1 cellular context compared by ENCODE assay signal in the genomic region with DNA sequence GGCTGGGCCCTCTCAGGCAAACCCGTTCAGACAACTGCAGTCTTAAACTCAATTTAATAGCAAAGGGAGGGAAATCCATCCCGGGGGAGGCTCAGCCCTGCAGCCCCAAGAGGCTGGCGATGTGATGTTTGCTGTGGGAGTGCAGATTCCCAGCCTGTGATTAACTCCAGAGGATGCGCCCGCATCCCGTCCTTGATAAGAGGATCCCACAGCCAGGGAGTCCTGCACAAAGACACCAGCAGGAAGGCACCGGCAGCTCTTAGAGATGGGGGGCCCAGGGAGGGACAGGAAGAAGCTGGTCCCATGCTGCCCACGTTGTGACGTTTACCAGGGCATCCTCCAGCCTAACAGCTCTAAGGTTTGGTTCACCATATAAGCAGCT.
TF ChIP-seq lines count a peak whose summit lies in the region.

No MANE protein-coding gene starts in this region.

TF ChIP-seq in GM23338, 12 proteins besides CTCF, POLR2A, EP300 and RAD21 (continued from another document):
- TF ChIP-seq, protein P1, sequence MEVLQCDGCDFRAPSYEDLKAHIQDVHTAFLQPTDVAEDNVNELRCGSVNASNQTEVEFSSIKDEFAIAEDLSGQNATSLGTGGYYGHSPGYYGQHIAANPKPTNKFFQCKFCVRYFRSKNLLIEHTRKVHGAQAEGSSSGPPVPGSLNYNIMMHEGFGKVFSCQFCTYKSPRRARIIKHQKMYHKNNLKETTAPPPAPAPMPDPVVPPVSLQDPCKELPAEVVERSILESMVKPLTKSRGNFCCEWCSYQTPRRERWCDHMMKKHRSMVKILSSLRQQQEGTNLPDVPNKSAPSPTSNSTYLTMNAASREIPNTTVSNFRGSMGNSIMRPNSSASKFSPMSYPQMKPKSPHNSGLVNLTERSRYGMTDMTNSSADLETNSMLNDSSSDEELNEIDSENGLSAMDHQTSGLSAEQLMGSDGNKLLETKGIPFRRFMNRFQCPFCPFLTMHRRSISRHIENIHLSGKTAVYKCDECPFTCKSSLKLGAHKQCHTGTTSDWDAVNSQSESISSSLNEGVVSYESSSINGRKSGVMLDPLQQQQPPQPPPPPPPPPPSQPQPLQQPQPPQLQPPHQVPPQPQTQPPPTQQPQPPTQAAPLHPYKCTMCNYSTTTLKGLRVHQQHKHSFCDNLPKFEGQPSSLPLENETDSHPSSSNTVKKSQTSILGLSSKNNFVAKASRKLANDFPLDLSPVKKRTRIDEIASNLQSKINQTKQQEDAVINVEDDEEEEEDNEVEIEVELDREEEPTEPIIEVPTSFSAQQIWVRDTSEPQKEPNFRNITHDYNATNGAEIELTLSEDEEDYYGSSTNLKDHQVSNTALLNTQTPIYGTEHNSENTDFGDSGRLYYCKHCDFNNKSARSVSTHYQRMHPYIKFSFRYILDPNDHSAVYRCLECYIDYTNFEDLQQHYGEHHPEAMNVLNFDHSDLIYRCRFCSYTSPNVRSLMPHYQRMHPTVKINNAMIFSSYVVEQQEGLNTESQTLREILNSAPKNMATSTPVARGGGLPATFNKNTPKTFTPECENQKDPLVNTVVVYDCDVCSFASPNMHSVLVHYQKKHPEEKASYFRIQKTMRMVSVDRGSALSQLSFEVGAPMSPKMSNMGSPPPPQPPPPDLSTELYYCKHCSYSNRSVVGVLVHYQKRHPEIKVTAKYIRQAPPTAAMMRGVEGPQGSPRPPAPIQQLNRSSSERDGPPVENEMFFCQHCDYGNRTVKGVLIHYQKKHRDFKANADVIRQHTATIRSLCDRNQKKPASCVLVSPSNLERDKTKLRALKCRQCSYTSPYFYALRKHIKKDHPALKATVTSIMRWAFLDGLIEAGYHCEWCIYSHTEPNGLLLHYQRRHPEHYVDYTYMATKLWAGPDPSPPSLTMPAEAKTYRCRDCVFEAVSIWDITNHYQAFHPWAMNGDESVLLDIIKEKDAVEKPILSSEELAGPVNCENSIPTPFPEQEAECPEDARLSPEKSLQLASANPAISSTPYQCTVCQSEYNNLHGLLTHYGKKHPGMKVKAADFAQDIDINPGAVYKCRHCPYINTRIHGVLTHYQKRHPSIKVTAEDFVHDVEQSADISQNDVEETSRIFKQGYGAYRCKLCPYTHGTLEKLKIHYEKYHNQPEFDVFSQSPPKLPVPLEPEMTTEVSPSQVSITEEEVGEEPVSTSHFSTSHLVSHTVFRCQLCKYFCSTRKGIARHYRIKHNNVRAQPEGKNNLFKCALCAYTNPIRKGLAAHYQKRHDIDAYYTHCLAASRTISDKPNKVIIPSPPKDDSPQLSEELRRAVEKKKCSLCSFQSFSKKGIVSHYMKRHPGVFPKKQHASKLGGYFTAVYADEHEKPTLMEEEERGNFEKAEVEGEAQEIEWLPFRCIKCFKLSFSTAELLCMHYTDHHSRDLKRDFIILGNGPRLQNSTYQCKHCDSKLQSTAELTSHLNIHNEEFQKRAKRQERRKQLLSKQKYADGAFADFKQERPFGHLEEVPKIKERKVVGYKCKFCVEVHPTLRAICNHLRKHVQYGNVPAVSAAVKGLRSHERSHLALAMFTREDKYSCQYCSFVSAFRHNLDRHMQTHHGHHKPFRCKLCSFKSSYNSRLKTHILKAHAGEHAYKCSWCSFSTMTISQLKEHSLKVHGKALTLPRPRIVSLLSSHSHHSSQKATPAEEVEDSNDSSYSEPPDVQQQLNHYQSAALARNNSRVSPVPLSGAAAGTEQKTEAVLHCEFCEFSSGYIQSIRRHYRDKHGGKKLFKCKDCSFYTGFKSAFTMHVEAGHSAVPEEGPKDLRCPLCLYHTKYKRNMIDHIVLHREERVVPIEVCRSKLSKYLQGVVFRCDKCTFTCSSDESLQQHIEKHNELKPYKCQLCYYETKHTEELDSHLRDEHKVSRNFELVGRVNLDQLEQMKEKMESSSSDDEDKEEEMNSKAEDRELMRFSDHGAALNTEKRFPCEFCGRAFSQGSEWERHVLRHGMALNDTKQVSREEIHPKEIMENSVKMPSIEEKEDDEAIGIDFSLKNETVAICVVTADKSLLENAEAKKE (CRISPR knock-in tag; IDR thresholded peaks at IDR 0.05) = no peak
- TF ChIP-seq ZNF331 (CRISPR knock-in tag; IDR thresholded peaks at IDR 0.05; ENCODE audit: low read depth) = no peak
- TF ChIP-seq, protein P2, sequence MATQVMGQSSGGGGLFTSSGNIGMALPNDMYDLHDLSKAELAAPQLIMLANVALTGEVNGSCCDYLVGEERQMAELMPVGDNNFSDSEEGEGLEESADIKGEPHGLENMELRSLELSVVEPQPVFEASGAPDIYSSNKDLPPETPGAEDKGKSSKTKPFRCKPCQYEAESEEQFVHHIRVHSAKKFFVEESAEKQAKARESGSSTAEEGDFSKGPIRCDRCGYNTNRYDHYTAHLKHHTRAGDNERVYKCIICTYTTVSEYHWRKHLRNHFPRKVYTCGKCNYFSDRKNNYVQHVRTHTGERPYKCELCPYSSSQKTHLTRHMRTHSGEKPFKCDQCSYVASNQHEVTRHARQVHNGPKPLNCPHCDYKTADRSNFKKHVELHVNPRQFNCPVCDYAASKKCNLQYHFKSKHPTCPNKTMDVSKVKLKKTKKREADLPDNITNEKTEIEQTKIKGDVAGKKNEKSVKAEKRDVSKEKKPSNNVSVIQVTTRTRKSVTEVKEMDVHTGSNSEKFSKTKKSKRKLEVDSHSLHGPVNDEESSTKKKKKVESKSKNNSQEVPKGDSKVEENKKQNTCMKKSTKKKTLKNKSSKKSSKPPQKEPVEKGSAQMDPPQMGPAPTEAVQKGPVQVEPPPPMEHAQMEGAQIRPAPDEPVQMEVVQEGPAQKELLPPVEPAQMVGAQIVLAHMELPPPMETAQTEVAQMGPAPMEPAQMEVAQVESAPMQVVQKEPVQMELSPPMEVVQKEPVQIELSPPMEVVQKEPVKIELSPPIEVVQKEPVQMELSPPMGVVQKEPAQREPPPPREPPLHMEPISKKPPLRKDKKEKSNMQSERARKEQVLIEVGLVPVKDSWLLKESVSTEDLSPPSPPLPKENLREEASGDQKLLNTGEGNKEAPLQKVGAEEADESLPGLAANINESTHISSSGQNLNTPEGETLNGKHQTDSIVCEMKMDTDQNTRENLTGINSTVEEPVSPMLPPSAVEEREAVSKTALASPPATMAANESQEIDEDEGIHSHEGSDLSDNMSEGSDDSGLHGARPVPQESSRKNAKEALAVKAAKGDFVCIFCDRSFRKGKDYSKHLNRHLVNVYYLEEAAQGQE (IDR thresholded peaks at IDR 0.05; ENCODE audit: unreplicated experiment) = no peak
- TF ChIP-seq CREB1 (CRISPR knock-in tag; IDR thresholded peaks at IDR 0.05; ENCODE audit: low read depth) = no peak
- TF ChIP-seq POLR2AphosphoS5 (IDR thresholded peaks at IDR 0.05; ENCODE audit: low read depth) = no peak
- TF ChIP-seq, protein P3, sequence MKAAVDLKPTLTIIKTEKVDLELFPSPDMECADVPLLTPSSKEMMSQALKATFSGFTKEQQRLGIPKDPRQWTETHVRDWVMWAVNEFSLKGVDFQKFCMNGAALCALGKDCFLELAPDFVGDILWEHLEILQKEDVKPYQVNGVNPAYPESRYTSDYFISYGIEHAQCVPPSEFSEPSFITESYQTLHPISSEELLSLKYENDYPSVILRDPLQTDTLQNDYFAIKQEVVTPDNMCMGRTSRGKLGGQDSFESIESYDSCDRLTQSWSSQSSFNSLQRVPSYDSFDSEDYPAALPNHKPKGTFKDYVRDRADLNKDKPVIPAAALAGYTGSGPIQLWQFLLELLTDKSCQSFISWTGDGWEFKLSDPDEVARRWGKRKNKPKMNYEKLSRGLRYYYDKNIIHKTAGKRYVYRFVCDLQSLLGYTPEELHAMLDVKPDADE (IDR thresholded peaks at IDR 0.05) = no peak
- no peak for TF ChIP-seq STAT1 (IDR thresholded peaks at IDR 0.05; ENCODE audit: unreplicated experiment)
- TF ChIP-seq NANOG (IDR thresholded peaks at IDR 0.05; ENCODE audit: borderline replicate concordance) = no peak
- TF ChIP-seq EZH2phosphoT487 (IDR thresholded peaks at IDR 0.05; ENCODE audit: unreplicated experiment) = no peak
- TF ChIP-seq EZH2 (IDR thresholded peaks at IDR 0.05; ENCODE audit: low read depth, unreplicated experiment) = no peak
- TF ChIP-seq ZNF114 (CRISPR knock-in tag; IDR thresholded peaks at IDR 0.05) = no peak
